Comparison of ENCODE assay signal across 16 cellular contexts in genomic region chr12:2287151-2287550, GRCh38.
DNase-seq lines count a peak whose midpoint lies in the region; TF ChIP-seq lines count a peak whose summit lies in the region.
"Had no signal": no experiment of that assay in that cellular context is flagged by ENCODE, and none has a peak within 500 bp of the region (broad histone marks: within the 10 kb centered on the region; RNA-seq: fewer than 3 reads in every experiment).

No MANE protein-coding gene starts in this region.

- H3K4me1 ChIP-seq in BLaER1 = peaks cover 85% of the 10 kb centered on the region
- peaks cover 0 to 100% (median 94%) of the 10 kb centered on the region in 4 donors for H3K4me1 ChIP-seq in sigmoid colon

- H3K4me3 ChIP-seq in BLaER1 (no peak overlapping the region), sigmoid colon (no peak overlapping the region)
- H3K4me3 ChIP-seq: Peyer's patch had no signal

- H3K4me2 ChIP-seq in BLaER1 = peak overlapping the region; percentile 4; the same call in 1 of the 2 replicates
- H3K4me2 ChIP-seq: KMS-11 had no signal

- H4K20me1 ChIP-seq in BLaER1 = no peaks in the 10 kb centered on the region

- no peak for TF ChIP-seq CTCF in sigmoid colon (IDR thresholded peaks at IDR 0.05)

- H3K9me3 ChIP-seq in BLaER1 = peaks cover 1% of the 10 kb centered on the region
- no peaks in the 10 kb centered on the region for H3K9me3 ChIP-seq in sigmoid colon
- H3K9me3 ChIP-seq: Peyer's patch had no signal

- TF ChIP-seq EP300 in sigmoid colon (IDR thresholded peaks at IDR 0.05) = no peak

- no peak overlapping the region for H3K27ac ChIP-seq in BLaER1
- H3K27ac ChIP-seq in cingulate gyrus (ENCODE audit: low read depth, low read length) = peak overlapping the region; percentile 74
- peak overlapping the region; percentile 10 for H3K27ac ChIP-seq in layer of hippocampus (ENCODE audit: low read depth, low read length)
- H3K27ac ChIP-seq in sigmoid colon = peak overlapping the region; percentile 77 to 89 (median 84)
- H3K27ac ChIP-seq: KMS-11 had no signal

- no peaks in the 10 kb centered on the region for H3K36me3 ChIP-seq in BLaER1
- H3K36me3 ChIP-seq in sigmoid colon = no peaks in the 10 kb centered on the region
- H3K36me3 ChIP-seq: Peyer's patch had no signal

- DNase-seq in sigmoid colon = no peak
- no peak for DNase-seq in central memory CD4-positive, alpha-beta T cell
- no peak for DNase-seq in ACHN
- no peak for DNase-seq in DMS79 treated with DMSO at 0.1 percent for 48 hours (lab: John Stamatoyannopoulos, UW)
- DNase-seq in NCI-H1092 (lab: John Stamatoyannopoulos, UW) = no peak
- DNase-seq: activated CD4-positive, alpha-beta T cell treated with anti-CD3 and anti-CD28 coated beads for 48 hours; activated T-cell treated with anti-CD3 and anti-CD28 coated beads, Interleukin-2, amount 50 U/mL, for 4 hours; NCI-H1417 treated with DMSO at 0.1 percent for 48 hours; NCI-H69; Peyer's patch; stimulated activated naive CD4-positive, alpha-beta T cell; T-helper 17 cell had no signal

- H3K27me3 ChIP-seq in BLaER1 (no peaks in the 10 kb centered on the region), layer of hippocampus (ENCODE audit: control insufficient read depth, insufficient read depth, low read length) (no peaks in the 10 kb centered on the region), sigmoid colon (no peaks in the 10 kb centered on the region)
- H3K27me3 ChIP-seq: Peyer's patch had no signal

- WGBS in sigmoid colon, 2 donors = 86 to 90% methylated on average over 12 of the region's 12 CpGs

- no peak for TF ChIP-seq POLR2A in sigmoid colon (IDR thresholded peaks at IDR 0.05)

- intact Hi-C loops in sigmoid colon (cut with DNase I) = loop anchor here (5.0 kb wide), 2 partner anchors 230 to 490 kb away; no protein-coding TSS in a partner anchor

- H3K9ac ChIP-seq in BLaER1 = no peak overlapping the region
- H3K9ac ChIP-seq: KMS-11 had no signal

- in situ Hi-C loops in ACHN (cut with HindIII; ENCODE audit: low pct_ligation_motif_present, low pct_unique_long_range_greater_than_20kb, low sequenced_read_pairs) = no loop called here
